In the genomic region with DNA sequence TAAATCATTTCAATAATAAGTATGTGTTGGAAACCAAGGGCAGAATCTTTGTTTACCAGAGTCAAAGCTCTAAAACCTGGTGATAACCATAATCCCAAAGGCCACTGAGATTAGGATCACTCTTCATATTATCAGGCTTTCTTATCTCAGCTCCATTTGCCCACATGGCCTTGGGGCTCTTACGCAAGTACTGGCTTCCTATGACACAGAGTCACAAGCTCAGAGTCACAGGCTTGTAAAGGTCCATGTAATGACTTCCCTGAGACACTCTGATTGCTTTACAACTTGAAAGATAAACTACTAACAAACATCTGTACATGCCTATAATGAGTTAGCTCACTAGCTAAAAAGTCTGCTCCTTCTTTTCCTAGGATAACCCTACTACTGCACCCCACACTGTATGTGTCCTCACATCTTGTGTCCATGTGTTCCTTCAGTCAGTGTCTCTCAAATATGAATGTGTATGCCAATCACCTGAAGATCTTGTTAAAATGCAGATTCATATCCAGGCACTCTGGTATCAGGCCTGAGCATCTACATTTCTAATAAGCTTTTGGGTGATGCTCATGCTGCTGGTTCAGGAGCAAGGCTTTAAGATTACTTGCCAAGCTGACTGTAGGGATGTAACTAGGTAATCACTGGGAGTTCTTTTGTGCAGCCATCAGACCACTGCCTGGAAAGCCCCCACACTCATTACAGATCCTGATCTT, we compare ENCODE assay signal across 1 cellular context.
TF ChIP-seq lines count a peak whose summit lies in the region.

No MANE protein-coding gene starts in this region.

TF ChIP-seq in HepG2, 621 proteins besides CTCF, POLR2A, EP300 and RAD21 (continued from another document):
- TF ChIP-seq, protein P1, sequence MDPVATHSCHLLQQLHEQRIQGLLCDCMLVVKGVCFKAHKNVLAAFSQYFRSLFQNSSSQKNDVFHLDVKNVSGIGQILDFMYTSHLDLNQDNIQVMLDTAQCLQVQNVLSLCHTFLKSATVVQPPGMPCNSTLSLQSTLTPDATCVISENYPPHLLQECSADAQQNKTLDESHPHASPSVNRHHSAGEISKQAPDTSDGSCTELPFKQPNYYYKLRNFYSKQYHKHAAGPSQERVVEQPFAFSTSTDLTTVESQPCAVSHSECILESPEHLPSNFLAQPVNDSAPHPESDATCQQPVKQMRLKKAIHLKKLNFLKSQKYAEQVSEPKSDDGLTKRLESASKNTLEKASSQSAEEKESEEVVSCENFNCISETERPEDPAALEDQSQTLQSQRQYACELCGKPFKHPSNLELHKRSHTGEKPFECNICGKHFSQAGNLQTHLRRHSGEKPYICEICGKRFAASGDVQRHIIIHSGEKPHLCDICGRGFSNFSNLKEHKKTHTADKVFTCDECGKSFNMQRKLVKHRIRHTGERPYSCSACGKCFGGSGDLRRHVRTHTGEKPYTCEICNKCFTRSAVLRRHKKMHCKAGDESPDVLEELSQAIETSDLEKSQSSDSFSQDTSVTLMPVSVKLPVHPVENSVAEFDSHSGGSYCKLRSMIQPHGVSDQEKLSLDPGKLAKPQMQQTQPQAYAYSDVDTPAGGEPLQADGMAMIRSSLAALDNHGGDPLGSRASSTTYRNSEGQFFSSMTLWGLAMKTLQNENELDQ (CRISPR knock-in tag; IDR thresholded peaks at IDR 0.05; ENCODE audit: borderline replicate concordance): no peak
- TF ChIP-seq IRF2 (CRISPR knock-in tag; IDR thresholded peaks at IDR 0.05) (no peak), TBX2 (CRISPR knock-in tag; IDR thresholded peaks at IDR 0.05; ENCODE audit: borderline replicate concordance) (no peak), ETV5 (CRISPR knock-in tag; IDR thresholded peaks at IDR 0.05; ENCODE audit: borderline replicate concordance) (peak; percentile 31; the same call in 1 of the 2 replicates), ELF3 (CRISPR knock-in tag; IDR thresholded peaks at IDR 0.05) (peak; percentile 21; the same call in 1 of the 2 replicates), ZNF350 (CRISPR knock-in tag; IDR thresholded peaks at IDR 0.05; ENCODE audit: borderline replicate concordance, low read depth) (no peak), RARA (CRISPR knock-in tag; IDR thresholded peaks at IDR 0.05) (peak; percentile 31; the same call in 1 of the 2 replicates), KDM2A (CRISPR knock-in tag; IDR thresholded peaks at IDR 0.05; ENCODE audit: borderline replicate concordance, low read depth) (no peak), ZMYM4 (CRISPR knock-in tag; IDR thresholded peaks at IDR 0.05) (peak; percentile 50; the same call in 1 of the 2 replicates), ISL2 (CRISPR knock-in tag; IDR thresholded peaks at IDR 0.05) (peak; percentile 64; the same call in 1 of the 2 replicates), GATAD2A (CRISPR knock-in tag; IDR thresholded peaks at IDR 0.05) (peak; percentile 82), ZNF644 (CRISPR knock-in tag; IDR thresholded peaks at IDR 0.05; ENCODE audit: low read depth) (peak; percentile 62), RFXANK (CRISPR knock-in tag; IDR thresholded peaks at IDR 0.05) (no peak), FOXP1 (IDR thresholded peaks at IDR 0.05) (no peak), FOXP1 (CRISPR knock-in tag; IDR thresholded peaks at IDR 0.05) (peak; percentile 43; the same call in 1 of the 2 replicates), HDAC2 (CRISPR knock-in tag; IDR thresholded peaks at IDR 0.05) (peak; percentile 45; the same call in 1 of the 2 replicates), ZNF143 (CRISPR knock-in tag; IDR thresholded peaks at IDR 0.05) (no peak), FOXA3 (CRISPR knock-in tag; IDR thresholded peaks at IDR 0.05) (peak; percentile 60; the same call in 1 of the 2 replicates), FOSL2 (CRISPR knock-in tag; IDR thresholded peaks at IDR 0.05) (peak; percentile 92)
- TF ChIP-seq, protein P2, sequence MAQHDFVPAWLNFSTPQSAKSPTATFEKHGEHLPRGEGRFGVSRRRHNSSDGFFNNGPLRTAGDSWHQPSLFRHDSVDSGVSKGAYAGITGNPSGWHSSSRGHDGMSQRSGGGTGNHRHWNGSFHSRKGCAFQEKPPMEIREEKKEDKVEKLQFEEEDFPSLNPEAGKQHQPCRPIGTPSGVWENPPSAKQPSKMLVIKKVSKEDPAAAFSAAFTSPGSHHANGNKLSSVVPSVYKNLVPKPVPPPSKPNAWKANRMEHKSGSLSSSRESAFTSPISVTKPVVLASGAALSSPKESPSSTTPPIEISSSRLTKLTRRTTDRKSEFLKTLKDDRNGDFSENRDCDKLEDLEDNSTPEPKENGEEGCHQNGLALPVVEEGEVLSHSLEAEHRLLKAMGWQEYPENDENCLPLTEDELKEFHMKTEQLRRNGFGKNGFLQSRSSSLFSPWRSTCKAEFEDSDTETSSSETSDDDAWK (CRISPR knock-in tag; IDR thresholded peaks at IDR 0.05): no peak
- TF ChIP-seq, protein P3, sequence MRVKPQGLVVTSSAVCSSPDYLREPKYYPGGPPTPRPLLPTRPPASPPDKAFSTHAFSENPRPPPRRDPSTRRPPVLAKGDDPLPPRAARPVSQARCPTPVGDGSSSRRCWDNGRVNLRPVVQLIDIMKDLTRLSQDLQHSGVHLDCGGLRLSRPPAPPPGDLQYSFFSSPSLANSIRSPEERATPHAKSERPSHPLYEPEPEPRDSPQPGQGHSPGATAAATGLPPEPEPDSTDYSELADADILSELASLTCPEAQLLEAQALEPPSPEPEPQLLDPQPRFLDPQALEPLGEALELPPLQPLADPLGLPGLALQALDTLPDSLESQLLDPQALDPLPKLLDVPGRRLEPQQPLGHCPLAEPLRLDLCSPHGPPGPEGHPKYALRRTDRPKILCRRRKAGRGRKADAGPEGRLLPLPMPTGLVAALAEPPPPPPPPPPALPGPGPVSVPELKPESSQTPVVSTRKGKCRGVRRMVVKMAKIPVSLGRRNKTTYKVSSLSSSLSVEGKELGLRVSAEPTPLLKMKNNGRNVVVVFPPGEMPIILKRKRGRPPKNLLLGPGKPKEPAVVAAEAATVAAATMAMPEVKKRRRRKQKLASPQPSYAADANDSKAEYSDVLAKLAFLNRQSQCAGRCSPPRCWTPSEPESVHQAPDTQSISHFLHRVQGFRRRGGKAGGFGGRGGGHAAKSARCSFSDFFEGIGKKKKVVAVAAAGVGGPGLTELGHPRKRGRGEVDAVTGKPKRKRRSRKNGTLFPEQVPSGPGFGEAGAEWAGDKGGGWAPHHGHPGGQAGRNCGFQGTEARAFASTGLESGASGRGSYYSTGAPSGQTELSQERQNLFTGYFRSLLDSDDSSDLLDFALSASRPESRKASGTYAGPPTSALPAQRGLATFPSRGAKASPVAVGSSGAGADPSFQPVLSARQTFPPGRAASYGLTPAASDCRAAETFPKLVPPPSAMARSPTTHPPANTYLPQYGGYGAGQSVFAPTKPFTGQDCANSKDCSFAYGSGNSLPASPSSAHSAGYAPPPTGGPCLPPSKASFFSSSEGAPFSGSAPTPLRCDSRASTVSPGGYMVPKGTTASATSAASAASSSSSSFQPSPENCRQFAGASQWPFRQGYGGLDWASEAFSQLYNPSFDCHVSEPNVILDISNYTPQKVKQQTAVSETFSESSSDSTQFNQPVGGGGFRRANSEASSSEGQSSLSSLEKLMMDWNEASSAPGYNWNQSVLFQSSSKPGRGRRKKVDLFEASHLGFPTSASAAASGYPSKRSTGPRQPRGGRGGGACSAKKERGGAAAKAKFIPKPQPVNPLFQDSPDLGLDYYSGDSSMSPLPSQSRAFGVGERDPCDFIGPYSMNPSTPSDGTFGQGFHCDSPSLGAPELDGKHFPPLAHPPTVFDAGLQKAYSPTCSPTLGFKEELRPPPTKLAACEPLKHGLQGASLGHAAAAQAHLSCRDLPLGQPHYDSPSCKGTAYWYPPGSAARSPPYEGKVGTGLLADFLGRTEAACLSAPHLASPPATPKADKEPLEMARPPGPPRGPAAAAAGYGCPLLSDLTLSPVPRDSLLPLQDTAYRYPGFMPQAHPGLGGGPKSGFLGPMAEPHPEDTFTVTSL (CRISPR knock-in tag; IDR thresholded peaks at IDR 0.05; ENCODE audit: borderline replicate concordance): peak; percentile 56; the same call in 1 of the 2 replicates
- TF ChIP-seq, protein P4, sequence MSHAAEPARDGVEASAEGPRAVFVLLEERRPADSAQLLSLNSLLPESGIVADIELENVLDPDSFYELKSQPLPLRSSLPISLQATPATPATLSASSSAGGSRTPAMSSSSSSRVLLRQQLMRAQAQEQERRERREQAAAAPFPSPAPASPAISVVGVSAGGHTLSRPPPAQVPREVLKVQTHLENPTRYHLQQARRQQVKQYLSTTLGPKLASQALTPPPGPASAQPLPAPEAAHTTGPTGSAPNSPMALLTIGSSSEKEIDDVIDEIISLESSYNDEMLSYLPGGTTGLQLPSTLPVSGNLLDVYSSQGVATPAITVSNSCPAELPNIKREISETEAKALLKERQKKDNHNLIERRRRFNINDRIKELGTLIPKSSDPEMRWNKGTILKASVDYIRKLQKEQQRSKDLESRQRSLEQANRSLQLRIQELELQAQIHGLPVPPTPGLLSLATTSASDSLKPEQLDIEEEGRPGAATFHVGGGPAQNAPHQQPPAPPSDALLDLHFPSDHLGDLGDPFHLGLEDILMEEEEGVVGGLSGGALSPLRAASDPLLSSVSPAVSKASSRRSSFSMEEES (CRISPR knock-in tag; IDR thresholded peaks at IDR 0.05): peak; percentile 91
- TF ChIP-seq, protein P5, sequence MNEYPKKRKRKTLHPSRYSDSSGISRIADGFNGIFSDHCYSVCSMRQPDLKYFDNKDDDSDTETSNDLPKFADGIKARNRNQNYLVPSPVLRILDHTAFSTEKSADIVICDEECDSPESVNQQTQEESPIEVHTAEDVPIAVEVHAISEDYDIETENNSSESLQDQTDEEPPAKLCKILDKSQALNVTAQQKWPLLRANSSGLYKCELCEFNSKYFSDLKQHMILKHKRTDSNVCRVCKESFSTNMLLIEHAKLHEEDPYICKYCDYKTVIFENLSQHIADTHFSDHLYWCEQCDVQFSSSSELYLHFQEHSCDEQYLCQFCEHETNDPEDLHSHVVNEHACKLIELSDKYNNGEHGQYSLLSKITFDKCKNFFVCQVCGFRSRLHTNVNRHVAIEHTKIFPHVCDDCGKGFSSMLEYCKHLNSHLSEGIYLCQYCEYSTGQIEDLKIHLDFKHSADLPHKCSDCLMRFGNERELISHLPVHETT (CRISPR knock-in tag; conservative IDR thresholded peaks at IDR 0.05): no peak
